ENCODE assay signal across 1 cellular context in the genomic region with DNA sequence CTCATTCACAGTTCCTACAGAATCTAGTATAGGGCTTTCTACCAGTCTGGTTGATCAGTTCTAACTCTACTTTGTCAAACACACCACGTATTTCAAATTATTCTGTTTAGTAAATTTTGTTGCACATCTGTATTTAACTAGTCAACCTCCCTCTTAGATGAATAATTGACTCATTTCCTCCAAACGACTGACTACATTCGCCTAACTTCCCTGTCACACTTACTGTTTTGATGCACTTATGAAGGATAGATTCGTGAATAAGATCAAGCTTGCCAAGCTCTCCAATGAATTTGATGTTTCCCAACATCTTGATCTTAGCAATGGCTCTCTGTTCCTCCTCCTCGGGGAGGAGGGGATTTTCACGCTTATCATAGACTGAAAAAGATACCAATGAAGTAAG.
TF ChIP-seq lines count a peak whose summit lies in the region.

No MANE protein-coding gene starts in this region.

TF ChIP-seq in GM12878, 131 proteins besides CTCF, POLR2A, EP300 and RAD21:
- no peak for TF ChIP-seq CHD4 (IDR thresholded peaks at IDR 0.05)
- no peak for TF ChIP-seq RUNX3 (IDR thresholded peaks at IDR 0.05; ENCODE audit: low read length)
- no peak for TF ChIP-seq YBX1 (IDR thresholded peaks at IDR 0.05)
- TF ChIP-seq NRF1 (conservative IDR thresholded peaks at IDR 0.05; ENCODE audit: low read depth, low read length): no peak
- no peak for TF ChIP-seq SMAD1 (IDR thresholded peaks at IDR 0.05; ENCODE audit: low read depth, partially characterized antibody)
- TF ChIP-seq NFXL1 (IDR thresholded peaks at IDR 0.05; ENCODE audit: borderline replicate concordance): no peak
- no peak for TF ChIP-seq ZNF274 (IDR thresholded peaks at IDR 0.05; ENCODE audit: insufficient read depth, insufficient read length)
- TF ChIP-seq HDAC2 (IDR thresholded peaks at IDR 0.05): no peak
- no peak for TF ChIP-seq MTA2 (IDR thresholded peaks at IDR 0.05; ENCODE audit: low read depth)
- TF ChIP-seq GABPA (IDR thresholded peaks at IDR 0.05; ENCODE audit: low read depth): no peak
- TF ChIP-seq NFIC (IDR thresholded peaks at IDR 0.05; ENCODE audit: low read depth, low read length): no peak
- no peak for TF ChIP-seq PAX5 (IDR thresholded peaks at IDR 0.05; ENCODE audit: borderline replicate concordance, low read depth, low read length)
- TF ChIP-seq NFYA (IDR thresholded peaks at IDR 0.05; ENCODE audit: borderline replicate concordance, low read depth, low read length): no peak
- TF ChIP-seq, protein P1, sequence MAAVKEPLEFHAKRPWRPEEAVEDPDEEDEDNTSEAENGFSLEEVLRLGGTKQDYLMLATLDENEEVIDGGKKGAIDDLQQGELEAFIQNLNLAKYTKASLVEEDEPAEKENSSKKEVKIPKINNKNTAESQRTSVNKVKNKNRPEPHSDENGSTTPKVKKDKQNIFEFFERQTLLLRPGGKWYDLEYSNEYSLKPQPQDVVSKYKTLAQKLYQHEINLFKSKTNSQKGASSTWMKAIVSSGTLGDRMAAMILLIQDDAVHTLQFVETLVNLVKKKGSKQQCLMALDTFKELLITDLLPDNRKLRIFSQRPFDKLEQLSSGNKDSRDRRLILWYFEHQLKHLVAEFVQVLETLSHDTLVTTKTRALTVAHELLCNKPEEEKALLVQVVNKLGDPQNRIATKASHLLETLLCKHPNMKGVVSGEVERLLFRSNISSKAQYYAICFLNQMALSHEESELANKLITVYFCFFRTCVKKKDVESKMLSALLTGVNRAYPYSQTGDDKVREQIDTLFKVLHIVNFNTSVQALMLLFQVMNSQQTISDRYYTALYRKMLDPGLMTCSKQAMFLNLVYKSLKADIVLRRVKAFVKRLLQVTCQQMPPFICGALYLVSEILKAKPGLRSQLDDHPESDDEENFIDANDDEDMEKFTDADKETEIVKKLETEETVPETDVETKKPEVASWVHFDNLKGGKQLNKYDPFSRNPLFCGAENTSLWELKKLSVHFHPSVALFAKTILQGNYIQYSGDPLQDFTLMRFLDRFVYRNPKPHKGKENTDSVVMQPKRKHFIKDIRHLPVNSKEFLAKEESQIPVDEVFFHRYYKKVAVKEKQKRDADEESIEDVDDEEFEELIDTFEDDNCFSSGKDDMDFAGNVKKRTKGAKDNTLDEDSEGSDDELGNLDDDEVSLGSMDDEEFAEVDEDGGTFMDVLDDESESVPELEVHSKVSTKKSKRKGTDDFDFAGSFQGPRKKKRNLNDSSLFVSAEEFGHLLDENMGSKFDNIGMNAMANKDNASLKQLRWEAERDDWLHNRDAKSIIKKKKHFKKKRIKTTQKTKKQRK (IDR thresholded peaks at IDR 0.05; ENCODE audit: low read depth, low read length): no peak
- no peak for TF ChIP-seq TAF1 (IDR thresholded peaks at IDR 0.05; ENCODE audit: borderline replicate concordance, low read depth, low read length)
- TF ChIP-seq, protein P2, sequence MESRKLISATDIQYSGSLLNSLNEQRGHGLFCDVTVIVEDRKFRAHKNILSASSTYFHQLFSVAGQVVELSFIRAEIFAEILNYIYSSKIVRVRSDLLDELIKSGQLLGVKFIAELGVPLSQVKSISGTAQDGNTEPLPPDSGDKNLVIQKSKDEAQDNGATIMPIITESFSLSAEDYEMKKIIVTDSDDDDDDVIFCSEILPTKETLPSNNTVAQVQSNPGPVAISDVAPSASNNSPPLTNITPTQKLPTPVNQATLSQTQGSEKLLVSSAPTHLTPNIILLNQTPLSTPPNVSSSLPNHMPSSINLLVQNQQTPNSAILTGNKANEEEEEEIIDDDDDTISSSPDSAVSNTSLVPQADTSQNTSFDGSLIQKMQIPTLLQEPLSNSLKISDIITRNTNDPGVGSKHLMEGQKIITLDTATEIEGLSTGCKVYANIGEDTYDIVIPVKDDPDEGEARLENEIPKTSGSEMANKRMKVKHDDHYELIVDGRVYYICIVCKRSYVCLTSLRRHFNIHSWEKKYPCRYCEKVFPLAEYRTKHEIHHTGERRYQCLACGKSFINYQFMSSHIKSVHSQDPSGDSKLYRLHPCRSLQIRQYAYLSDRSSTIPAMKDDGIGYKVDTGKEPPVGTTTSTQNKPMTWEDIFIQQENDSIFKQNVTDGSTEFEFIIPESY (IDR thresholded peaks at IDR 0.05): no peak
- TF ChIP-seq MEF2A (IDR thresholded peaks at IDR 0.05; ENCODE audit: insufficient read depth, low read depth, low read length): no peak
